Comparison of ENCODE assay signal across 1 cellular context in genomic region chr1:77589231-77589630, GRCh38.
TF ChIP-seq lines count a peak whose summit lies in the region.

No MANE protein-coding gene starts in this region.

TF ChIP-seq in HEK293, 187 proteins besides CTCF, POLR2A, EP300 and RAD21 (continued from another document and continues in another):
- TF ChIP-seq PRDM2 (tag by site-specific recombination; IDR thresholded peaks at IDR 0.05; ENCODE audit: borderline replicate concordance) (no peak), ZNF114 (tag by site-specific recombination; IDR thresholded peaks at IDR 0.05) (no peak), ZNF777 (tag by site-specific recombination; IDR thresholded peaks at IDR 0.05; ENCODE audit: borderline replicate concordance) (no peak), ZNF394 (tag by site-specific recombination; IDR thresholded peaks at IDR 0.05; ENCODE audit: borderline replicate concordance) (peak; percentile 93), YY2 (tag by site-specific recombination; IDR thresholded peaks at IDR 0.05) (no peak), HOXA7 (CRISPR knock-in tag; IDR thresholded peaks at IDR 0.05; ENCODE audit: borderline replicate concordance) (no peak), ZBTB21 (tag by site-specific recombination; IDR thresholded peaks at IDR 0.05) (no peak), ZNF513 (tag by site-specific recombination; IDR thresholded peaks at IDR 0.05) (no peak), KLF10 (tag by site-specific recombination; IDR thresholded peaks at IDR 0.05) (no peak), INSM2 (tag by site-specific recombination; IDR thresholded peaks at IDR 0.05) (no peak), ZNF354C (tag by site-specific recombination; IDR thresholded peaks at IDR 0.05; ENCODE audit: borderline replicate concordance, low read depth) (0 out of 2 replicates have a peak, but pooled peaks have one; percentile 55), ZNF645 (tag by site-specific recombination; IDR thresholded peaks at IDR 0.05) (no peak), ZNF768 (tag by site-specific recombination; IDR thresholded peaks at IDR 0.05) (no peak), ZSCAN23 (tag by site-specific recombination; IDR thresholded peaks at IDR 0.05) (no peak), ZNF223 (tag by site-specific recombination; IDR thresholded peaks at IDR 0.05) (no peak), PBX3 (CRISPR knock-in tag; IDR thresholded peaks at IDR 0.05) (no peak), ZNF626 (tag by site-specific recombination; IDR thresholded peaks at IDR 0.05) (no peak), ZNF23 (tag by site-specific recombination; IDR thresholded peaks at IDR 0.05; ENCODE audit: borderline replicate concordance) (no peak), ZSCAN18 (tag by site-specific recombination; IDR thresholded peaks at IDR 0.05) (no peak), ZNF112 (tag by site-specific recombination; IDR thresholded peaks at IDR 0.05) (no peak), ZNF560 (tag by site-specific recombination; IDR thresholded peaks at IDR 0.05; ENCODE audit: borderline replicate concordance) (peak; percentile 56; the same call in 1 of the 2 replicates), ZNF776 (tag by site-specific recombination; IDR thresholded peaks at IDR 0.05; ENCODE audit: borderline replicate concordance) (no peak), ATF2 (tag by site-specific recombination; IDR thresholded peaks at IDR 0.05; ENCODE audit: low read depth) (no peak), KLF7 (tag by site-specific recombination; IDR thresholded peaks at IDR 0.05; ENCODE audit: borderline replicate concordance) (no peak), KLF1 (tag by site-specific recombination; IDR thresholded peaks at IDR 0.05) (no peak), ZNF138 (tag by site-specific recombination; IDR thresholded peaks at IDR 0.05; ENCODE audit: borderline replicate concordance) (no peak), ZNF76 (tag by site-specific recombination; IDR thresholded peaks at IDR 0.05; ENCODE audit: borderline replicate concordance, low read depth) (no peak), ZBTB1 (tag by site-specific recombination; IDR thresholded peaks at IDR 0.05) (no peak), ZBTB10 (tag by site-specific recombination; IDR thresholded peaks at IDR 0.05) (no peak), ZNF530 (tag by site-specific recombination; IDR thresholded peaks at IDR 0.05; ENCODE audit: low read depth) (no peak), ZNF362 (tag by site-specific recombination; IDR thresholded peaks at IDR 0.05) (no peak), ZFP41 (tag by site-specific recombination; IDR thresholded peaks at IDR 0.05; ENCODE audit: borderline replicate concordance) (no peak), ZNF488 (tag by site-specific recombination; IDR thresholded peaks at IDR 0.05) (no peak), SETDB1 (IDR thresholded peaks at IDR 0.05; ENCODE audit: insufficient read length, low read length) (no peak), ZNF146 (tag by site-specific recombination; IDR thresholded peaks at IDR 0.05) (no peak), ZNF792 (tag by site-specific recombination; IDR thresholded peaks at IDR 0.05) (no peak), ZNF677 (tag by site-specific recombination; IDR thresholded peaks at IDR 0.05) (no peak), ZNF2 (tag by site-specific recombination; IDR thresholded peaks at IDR 0.05) (no peak)
